In genomic region chr1:21289700-21290545, GRCh38 we compare ENCODE assay signal across 8 cellular contexts. TPM values are rescaled to one million over a fixed set of nuclear protein-coding genes. Genes with fewer than 3 reads are reported as not detected.
DNase-seq lines count a peak whose midpoint lies in the region; ATAC-seq and TF ChIP-seq lines count a peak whose summit lies in the region.

ECE1 (minus strand) TSS chr1:21290463; CDS start chr1:21290414, 49 bp downstream.

- DNase-seq in AG04449 (ENCODE audit: low read depth, low spot score) (no peak), HFFc6 (no peak), T-helper 9 cell (peak; percentile 44), left colon (peak in 1 of 2 donors; percentile 69), epidermal melanocyte (ENCODE audit: insufficient read length, low spot score) (no peak)
- DNase-seq in central memory CD8-positive, alpha-beta T cell (ENCODE audit: low spot score in 2 of 2) = no peak
- DNase-seq in stimulated activated CD4-positive, alpha-beta T cell treated with anti-CD3 and anti-CD28 coated beads, Interleukin-4, amount 100 ng/mL, for 24 hours = peak; percentile 41

- ATAC-seq in central memory CD8-positive, alpha-beta T cell (replicated peaks; ENCODE audit: extremely low read depth, poor library complexity, severe bottlenecking) = no peak
- peak; percentile 62 for ATAC-seq in left colon
- ATAC-seq in HG02938 (IDR thresholded peaks at IDR 0.05; ENCODE audit: unreplicated experiment) = no peak

- H3K27ac Mint-ChIP-seq in HFFc6 = peak within 1 kb of the TSS; percentile 84
- H3K27ac Mint-ChIP-seq in central memory CD8-positive, alpha-beta T cell (ENCODE audit: low read depth) = peak within 1 kb of the TSS; percentile 91

- peaks cover 3% of the 10 kb centered on the region; the same call in 1 of the 2 replicates for H3K27me3 Mint-ChIP-seq in HFFc6 (ENCODE audit: insufficient read depth)
- H3K27me3 Mint-ChIP-seq in central memory CD8-positive, alpha-beta T cell = no peaks in the 10 kb centered on the region

- peaks cover 4% of the 10 kb centered on the region; the same call in 1 of the 2 replicates for H3K36me3 Mint-ChIP-seq in HFFc6 (ENCODE audit: low read depth)
- H3K36me3 Mint-ChIP-seq in central memory CD8-positive, alpha-beta T cell (ENCODE audit: insufficient read depth) = peaks cover 29% of the 10 kb centered on the region

- TF ChIP-seq CTCF in AG04449 (IDR thresholded peaks at IDR 0.05; ENCODE audit: insufficient read depth, low read length, missing control alignments) = no peak
- no peak for TF ChIP-seq CTCF in HFFc6 (IDR thresholded peaks at IDR 0.05)

- intact Hi-C loops in left colon (cut with DNase I, micrococcal nuclease) = no loop called here

- H3K9me3 Mint-ChIP-seq in HFFc6 = no peaks in the 10 kb centered on the region
- H3K9me3 Mint-ChIP-seq in central memory CD8-positive, alpha-beta T cell = no peaks in the 10 kb centered on the region

- POLR2A ChIA-PET in AG04449 (lab: Yijun Ruan, JAX) = no interaction called here

- peak within 1 kb of the TSS; percentile 92 for H3K4me3 Mint-ChIP-seq in HFFc6
- peak within 1 kb of the TSS; percentile 88 for H3K4me3 Mint-ChIP-seq in central memory CD8-positive, alpha-beta T cell

- H3K4me3 ChIP-seq in AG04449 (ENCODE audit: low read depth, low read length) = peak within 1 kb of the TSS; percentile 83

- CTCF ChIA-PET in AG04449 (lab: Yijun Ruan, JAX) = interaction anchor here (1.5 kb wide), 1 partner anchor 10 kb away, joined by 4 read pairs; no protein-coding TSS in a partner anchor

- peaks cover 43% of the 10 kb centered on the region for H3K4me1 Mint-ChIP-seq in HFFc6 (ENCODE audit: low read depth)
- peaks cover 54% of the 10 kb centered on the region for H3K4me1 Mint-ChIP-seq in central memory CD8-positive, alpha-beta T cell

RNA-seq across cellular contexts. Expression of gene ECE1, which starts in this region (rescaled TPM):
- 100 to 1,000 TPM; 116 to 134 (median 124) TPM for total RNA-seq in HFFc6 (2021; fragmentation: NEBNext Ultra II Directional; extraction: Animal tissue kit (Norgen Biotek cat#: 25700))
- 100 to 1,000 TPM; 110 to 165 TPM for total RNA-seq in left colon

Comparison
In these comparisons a context has a peak if more than half of its experiments do, and no peak if none do; other contexts are left out.
1. DNase-seq: peak in T-helper 9 cell (single experiment) and stimulated activated CD4-positive, alpha-beta T cell treated with anti-CD3 and anti-CD28 coated beads, Interleukin-4, amount 100 ng/mL, for 24 hours (single experiment); none in AG04449 (single experiment), HFFc6 (single experiment), central memory CD8-positive, alpha-beta T cell (0 of 2) and epidermal melanocyte (single experiment).